In genomic region chr11:128525411-128526243, GRCh38 we compare ENCODE assay signal across 9 cellular contexts.
A peak's percentile ranks its signal among the peaks of the same experiment; 100 is the strongest.
DNase-seq lines count a peak whose midpoint lies in the region; ATAC-seq and TF ChIP-seq lines count a peak whose summit lies in the region.
"Had no signal": no experiment of that assay in that cellular context is flagged by ENCODE, and none has a peak within 500 bp of the region (broad histone marks: within the 10 kb centered on the region; RNA-seq: fewer than 3 reads in every experiment).

No MANE protein-coding gene starts in this region.

- H3K9me3 ChIP-seq in DOHH2 (ENCODE audit: control insufficient read depth, insufficient read depth, low read length) (no peaks in the 10 kb centered on the region), neural progenitor cell (ENCODE audit: low read depth) (no peaks in the 10 kb centered on the region)

- DNase-seq in NCI-H748 treated with DMSO at 0.1 percent for 48 hours (lab: John Stamatoyannopoulos, UW) (peak; percentile 14), dermis blood vessel endothelial cell (peak; percentile 57), neural progenitor cell (ENCODE audit: low spot score) (peak; percentile 60), NOMO-1 treated with dmso at 0.1 percent for 144 hours (lab: John Stamatoyannopoulos, UW; ENCODE audit: unreplicated experiment) (no peak), SHP77 (lab: John Stamatoyannopoulos, UW) (no peak)
- DNase-seq in stimulated activated CD4-positive, alpha-beta T cell treated with anti-CD3 and anti-CD28 coated beads, Interleukin-2, amount 100 ng/mL, for 48 hours: no peak
- DNase-seq: NCI-H526 had no signal

- no peak overlapping the region for H2AFZ ChIP-seq in neural progenitor cell (replicated peaks)

- peaks cover 2% of the 10 kb centered on the region; the same call in 1 of the 2 replicates for H3F3A ChIP-seq in DOHH2 (ENCODE audit: control insufficient read depth, insufficient read depth)
- H3F3A ChIP-seq in neural progenitor cell (ENCODE audit: low read depth): no peaks in the 10 kb centered on the region

- H4K20me1 ChIP-seq in DOHH2 (ENCODE audit: control insufficient read depth, insufficient read depth, low read depth, low read length) (no peaks in the 10 kb centered on the region), neural progenitor cell (ENCODE audit: low read depth) (peaks cover 56% of the 10 kb centered on the region)

- H3K36me3 Mint-ChIP-seq in neural progenitor cell: no peaks in the 10 kb centered on the region

- TF ChIP-seq CTCF in DOHH2 (IDR thresholded peaks at IDR 0.05; ENCODE audit: low read depth, low read length, poor library complexity, severe bottlenecking) (no peak), neural progenitor cell (IDR thresholded peaks at IDR 0.05) (no peak)

- peaks cover 75% of the 10 kb centered on the region for H3K4me1 ChIP-seq in DOHH2 (ENCODE audit: control insufficient read depth, low read length)
- peaks cover 4% of the 10 kb centered on the region for H3K4me1 ChIP-seq in neural progenitor cell

- H3K4me3 ChIP-seq in DOHH2 (ENCODE audit: low read length): no peak overlapping the region
- no peak overlapping the region for H3K4me3 ChIP-seq in neural progenitor cell

- no peak for ATAC-seq in HG02970 (IDR thresholded peaks at IDR 0.05; ENCODE audit: low FRiP score, unreplicated experiment)

- no peaks in the 10 kb centered on the region for H3K9me2 ChIP-seq in DOHH2 (replicated peaks; ENCODE audit: control insufficient read depth, low read length)

- H3K27me3 Mint-ChIP-seq in neural progenitor cell (ENCODE audit: insufficient read depth, low read depth): peaks cover 65% of the 10 kb centered on the region

- H3K79me2 ChIP-seq in DOHH2 (ENCODE audit: control insufficient read depth, low read length) (peaks cover 27% of the 10 kb centered on the region), neural progenitor cell (ENCODE audit: low read depth) (no peaks in the 10 kb centered on the region)

- H3K9me3 Mint-ChIP-seq in neural progenitor cell: no peaks in the 10 kb centered on the region

- H3K27me3 ChIP-seq in DOHH2 (ENCODE audit: control insufficient read depth, low read length): no peaks in the 10 kb centered on the region
- H3K27me3 ChIP-seq in neural progenitor cell: peaks cover 98% of the 10 kb centered on the region

- H3K27ac Mint-ChIP-seq in neural progenitor cell: no peak overlapping the region

- H3K9ac ChIP-seq in neural progenitor cell: no peak overlapping the region

- peaks cover 27% of the 10 kb centered on the region for H3K4me1 Mint-ChIP-seq in neural progenitor cell

- peaks cover 14% of the 10 kb centered on the region for H3K36me3 ChIP-seq in DOHH2 (ENCODE audit: control insufficient read depth, low read length)
- H3K36me3 ChIP-seq in neural progenitor cell: no peaks in the 10 kb centered on the region

- H3K27ac ChIP-seq in DOHH2 (ENCODE audit: low read depth, low read length) (0 out of 2 replicates have a peak overlapping the region, but pooled peaks have one; percentile 3), neural progenitor cell (no peak overlapping the region)

- no peak overlapping the region for H3K4me3 Mint-ChIP-seq in neural progenitor cell

- H3K4me2 ChIP-seq in DOHH2 (ENCODE audit: low read length) (peak overlapping the region; percentile 15; the same call in 1 of the 2 replicates), neural progenitor cell (peak overlapping the region; percentile 33)

Comparison
In these comparisons a context has a peak if more than half of its experiments do, and no peak if none do; other contexts are left out.
1. DNase-seq: peak in NCI-H748 treated with DMSO at 0.1 percent for 48 hours (single experiment), dermis blood vessel endothelial cell (single experiment) and neural progenitor cell (single experiment); none in NOMO-1 treated with dmso at 0.1 percent for 144 hours (single experiment), stimulated activated CD4-positive, alpha-beta T cell treated with anti-CD3 and anti-CD28 coated beads, Interleukin-2, amount 100 ng/mL, for 48 hours (0 of 2) and SHP77 (0 of 2).